Comparison of ENCODE assay signal across 9 cellular contexts in the genomic region with DNA sequence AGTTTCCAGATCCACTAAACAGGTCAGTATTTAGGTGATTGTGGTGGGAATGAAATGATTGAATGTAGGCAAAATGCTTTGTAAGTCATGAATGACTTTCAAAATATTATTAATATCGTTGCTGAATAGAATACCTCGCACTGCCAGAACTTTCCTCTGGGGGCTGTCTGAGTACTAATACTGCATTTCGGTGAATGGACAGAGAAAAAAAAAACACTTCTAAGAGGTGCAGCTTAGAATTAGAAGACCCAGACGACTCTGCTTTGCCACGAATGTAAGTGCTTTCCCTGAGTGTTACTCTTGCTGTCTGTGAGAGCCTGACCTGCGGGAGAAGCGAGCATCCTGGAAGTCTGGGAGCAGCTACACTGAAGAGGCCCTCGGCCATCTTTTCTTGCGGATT.
DNase-seq lines count a peak whose midpoint lies in the region; ATAC-seq and TF ChIP-seq lines count a peak whose summit lies in the region.
"Had no signal": no experiment of that assay in that cellular context is flagged by ENCODE, and none has a peak within 500 bp of the region (broad histone marks: within the 10 kb centered on the region; RNA-seq: fewer than 3 reads in every experiment).

No MANE protein-coding gene starts in this region.

- peak overlapping the region; percentile 42; the same call in 1 of the 2 replicates for H3K9ac ChIP-seq in OCI-LY3 (ENCODE audit: low read length)

- DNase-seq in EL, result peak; percentile 18
- peak in 1 of 2 donors; percentile 53 for DNase-seq in foreskin fibroblast
- DNase-seq in skeletal muscle cell (ENCODE audit: low read depth), result no peak
- DNase-seq in islet precursor cell, result no peak
- DNase-seq in midbrain (lab: John Stamatoyannopoulos, UW), result no peak
- DNase-seq: stimulated activated naive CD4-positive, alpha-beta T cell treated with Interleukin-2 at 50 U/mL for 16 hours had no signal

- no peak for TF ChIP-seq CTCF in OCI-LY3 (IDR thresholded peaks at IDR 0.05; ENCODE audit: low read depth, low read length)
- peak; percentile 33 for TF ChIP-seq CTCF in foreskin fibroblast (IDR thresholded peaks at IDR 0.05; ENCODE audit: low read depth, low read length)

- no peaks in the 10 kb centered on the region for H3K36me3 ChIP-seq in OCI-LY3 (replicated peaks; ENCODE audit: low read depth, low read length)

- H3K4me3 ChIP-seq in OCI-LY3 (ENCODE audit: low read length), result peak overlapping the region; percentile 76
- H3K4me3 ChIP-seq in foreskin fibroblast (ENCODE audit: low read depth in 1 of 2, low read length in 2 of 2), result peak overlapping the region; percentile 34 to 60
- peak overlapping the region; percentile 47 for H3K4me3 ChIP-seq in skeletal muscle cell (ENCODE audit: low read depth, low read length)

- peaks cover 7% of the 10 kb centered on the region; the same call in 1 of the 2 replicates for H4K20me1 ChIP-seq in OCI-LY3 (ENCODE audit: insufficient read depth, low read length)

- H3K4me1 ChIP-seq in OCI-LY3 (ENCODE audit: low read length), result peaks cover 24% of the 10 kb centered on the region

- peaks cover 36% of the 10 kb centered on the region for H3K27me3 ChIP-seq in OCI-LY3 (ENCODE audit: low read depth, low read length)

- H3K79me2 ChIP-seq in OCI-LY3 (ENCODE audit: low read length), result no peaks in the 10 kb centered on the region

- ATAC-seq in GM21576 (IDR thresholded peaks at IDR 0.05; ENCODE audit: unreplicated experiment) (no peak), HG03097 (IDR thresholded peaks at IDR 0.05; ENCODE audit: low FRiP score, unreplicated experiment) (no peak)

- peak overlapping the region; percentile 92 for H3K4me2 ChIP-seq in OCI-LY3 (ENCODE audit: low read length)

- H2AFZ ChIP-seq in OCI-LY3 (ENCODE audit: low read depth, low read length), result peak overlapping the region; percentile 42

- H3K9me3 ChIP-seq in OCI-LY3 (ENCODE audit: insufficient read depth, low read length), result no peaks in the 10 kb centered on the region

- H3K27ac ChIP-seq in OCI-LY3 (ENCODE audit: low read length), result no peak overlapping the region
